Comparison of ENCODE assay signal across 1 cellular context in genomic region chr7:66681491-66682349, GRCh38.
A peak's percentile ranks its signal among the peaks of the same experiment; 100 is the strongest.
TF ChIP-seq lines count a peak whose summit lies in the region.

No MANE protein-coding gene starts in this region.

TF ChIP-seq in HEK293, 187 proteins besides CTCF, POLR2A, EP300 and RAD21 (continued from another document and continues in another):
- no peak for TF ChIP-seq ZNF513 (tag by site-specific recombination; IDR thresholded peaks at IDR 0.05)
- TF ChIP-seq ZNF596 (tag by site-specific recombination; IDR thresholded peaks at IDR 0.05) = no peak
- TF ChIP-seq KLF1 (tag by site-specific recombination; IDR thresholded peaks at IDR 0.05) = 0 out of 2 replicates have a peak, but pooled peaks have one; percentile 37
- TF ChIP-seq ZNF701 (tag by site-specific recombination; IDR thresholded peaks at IDR 0.05) = no peak
- no peak for TF ChIP-seq ZNF362 (tag by site-specific recombination; IDR thresholded peaks at IDR 0.05)
- no peak for TF ChIP-seq ZNF239 (tag by site-specific recombination; IDR thresholded peaks at IDR 0.05)
- TF ChIP-seq ZNF302 (tag by site-specific recombination; IDR thresholded peaks at IDR 0.05; ENCODE audit: low read depth) = no peak
- no peak for TF ChIP-seq HIC1 (tag by site-specific recombination; IDR thresholded peaks at IDR 0.05)
- TF ChIP-seq KLF9 (tag by site-specific recombination; IDR thresholded peaks at IDR 0.05; ENCODE audit: low read depth) = peak; percentile 92
- no peak for TF ChIP-seq SETDB1 (IDR thresholded peaks at IDR 0.05; ENCODE audit: insufficient read length, low read length)
- no peak for TF ChIP-seq ZFP41 (tag by site-specific recombination; IDR thresholded peaks at IDR 0.05; ENCODE audit: borderline replicate concordance)
- TF ChIP-seq ZNF324 (tag by site-specific recombination; IDR thresholded peaks at IDR 0.05) = 0 out of 2 replicates have a peak, but pooled peaks have one; percentile 67
- peak; percentile 64; the same call in 1 of the 2 replicates for TF ChIP-seq ZNF501 (tag by site-specific recombination; IDR thresholded peaks at IDR 0.05)
- TF ChIP-seq KLF8 (tag by site-specific recombination; IDR thresholded peaks at IDR 0.05) = peak; percentile 64
- no peak for TF ChIP-seq ZNF623 (tag by site-specific recombination; IDR thresholded peaks at IDR 0.05)
- TF ChIP-seq ZNF544 (tag by site-specific recombination; IDR thresholded peaks at IDR 0.05) = no peak
- no peak for TF ChIP-seq ZNF580 (tag by site-specific recombination; IDR thresholded peaks at IDR 0.05)
- TF ChIP-seq ZNF48 (tag by site-specific recombination; IDR thresholded peaks at IDR 0.05) = no peak
- no peak for TF ChIP-seq ZNF280C (tag by site-specific recombination; IDR thresholded peaks at IDR 0.05)
- TF ChIP-seq ZBTB6 (tag by site-specific recombination; IDR thresholded peaks at IDR 0.05) = no peak
- TF ChIP-seq ZNF350 (tag by site-specific recombination; IDR thresholded peaks at IDR 0.05) = no peak
- no peak for TF ChIP-seq ZNF704 (tag by site-specific recombination; IDR thresholded peaks at IDR 0.05)
- TF ChIP-seq KLF10 (tag by site-specific recombination; IDR thresholded peaks at IDR 0.05) = peak; percentile 95
- no peak for TF ChIP-seq ZNF292 (tag by site-specific recombination; IDR thresholded peaks at IDR 0.05; ENCODE audit: borderline replicate concordance, low read depth)
- no peak for TF ChIP-seq ZNF558 (tag by site-specific recombination; IDR thresholded peaks at IDR 0.05)
- no peak for TF ChIP-seq ZNF837 (tag by site-specific recombination; IDR thresholded peaks at IDR 0.05)
- peak; percentile 88 for TF ChIP-seq PATZ1 (tag by site-specific recombination; IDR thresholded peaks at IDR 0.05)
- no peak for TF ChIP-seq GFI1B (tag by site-specific recombination; IDR thresholded peaks at IDR 0.05)
- no peak for TF ChIP-seq TCF7L2 (IDR thresholded peaks at IDR 0.05; ENCODE audit: borderline replicate concordance, low read depth, low read length)
- peak; percentile 87 for TF ChIP-seq ZBTB11 (tag by site-specific recombination; conservative IDR thresholded peaks at IDR 0.05; ENCODE audit: low read depth)
- no peak for TF ChIP-seq ZNF10 (tag by site-specific recombination; IDR thresholded peaks at IDR 0.05)
- no peak for TF ChIP-seq ZNF514 (tag by site-specific recombination; IDR thresholded peaks at IDR 0.05)
- peak; percentile 71; the same call in 1 of the 2 replicates for TF ChIP-seq GLIS2 (tag by site-specific recombination; IDR thresholded peaks at IDR 0.05)
- peak; percentile 28; the same call in 1 of the 2 replicates for TF ChIP-seq REST (tag by site-specific recombination; IDR thresholded peaks at IDR 0.05)
- peak; percentile 38; the same call in 1 of the 2 replicates for TF ChIP-seq ZNF423 (tag by site-specific recombination; IDR thresholded peaks at IDR 0.05)
- TF ChIP-seq ZNF138 (tag by site-specific recombination; IDR thresholded peaks at IDR 0.05; ENCODE audit: borderline replicate concordance) = no peak
- TF ChIP-seq ZNF792 (tag by site-specific recombination; IDR thresholded peaks at IDR 0.05) = no peak
- no peak for TF ChIP-seq HOXC10 (CRISPR knock-in tag; IDR thresholded peaks at IDR 0.05)
- 0 out of 2 replicates have a peak, but pooled peaks have one; percentile 42 for TF ChIP-seq ZXDB (tag by site-specific recombination; IDR thresholded peaks at IDR 0.05)
- TF ChIP-seq ZNF549 (tag by site-specific recombination; IDR thresholded peaks at IDR 0.05) = no peak
- 0 out of 2 replicates have a peak, but pooled peaks have one; percentile 40 for TF ChIP-seq ZNF843 (tag by site-specific recombination; IDR thresholded peaks at IDR 0.05)
- TF ChIP-seq ZNF785 (tag by site-specific recombination; IDR thresholded peaks at IDR 0.05) = no peak
- TF ChIP-seq SCRT1 (tag by site-specific recombination; IDR thresholded peaks at IDR 0.05; ENCODE audit: borderline replicate concordance) = no peak
- no peak for TF ChIP-seq ZNF670 (tag by site-specific recombination; IDR thresholded peaks at IDR 0.05; ENCODE audit: low read depth)
- TF ChIP-seq KLF16 (tag by site-specific recombination; IDR thresholded peaks at IDR 0.05) = peak; percentile 82; the same call in 1 of the 2 replicates
- no peak for TF ChIP-seq OSR2 (tag by site-specific recombination; IDR thresholded peaks at IDR 0.05)
